In the genomic region with DNA sequence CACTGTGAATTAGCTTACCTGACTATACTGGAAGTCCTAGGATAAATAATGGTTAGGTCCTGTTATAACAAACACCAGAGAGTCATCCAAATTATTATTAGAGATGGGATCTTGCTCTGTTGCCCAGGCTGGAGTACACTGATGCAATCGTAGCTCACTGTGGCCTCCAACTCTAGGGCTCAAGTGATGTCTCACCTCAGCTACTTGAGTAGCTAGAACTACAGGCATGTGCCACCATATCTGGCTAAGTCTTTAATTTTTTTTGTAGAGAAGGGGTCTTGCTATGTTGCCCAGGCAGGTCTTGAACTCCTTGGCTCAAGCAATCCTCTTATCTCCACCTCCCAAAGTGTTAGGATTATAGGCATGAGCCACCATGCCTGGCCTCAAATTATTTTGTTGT, we compare ENCODE assay signal across 30 cellular contexts.
"Had no signal": no experiment of that assay in that cellular context is flagged by ENCODE, and none has a peak within 500 bp of the region (broad histone marks: within the 10 kb centered on the region; RNA-seq: fewer than 3 reads in every experiment).

No MANE protein-coding gene starts in this region.

- H3K9me3 ChIP-seq: gastrocnemius medialis, thoracic aorta, transverse colon, upper lobe of right lung, uterus had no signal

- H3K4me1 ChIP-seq: neural progenitor cell, parathyroid adenoma, upper lobe of right lung, uterus had no signal

- H3K27me3 ChIP-seq: dorsolateral prefrontal cortex, gastrocnemius medialis, neural progenitor cell, transverse colon, upper lobe of right lung, uterus had no signal

- FAIRE-seq: colon, keratinocyte had no signal

- H2AFZ ChIP-seq: neural progenitor cell, parathyroid adenoma had no signal

- H3K9me3 Mint-ChIP-seq: endodermal cell; naive thymus-derived CD4-positive, alpha-beta T cell; nephron; neural progenitor cell had no signal

- ATAC-seq: esophagus mucosa; gastrocnemius medialis; left lobe of liver; naive thymus-derived CD4-positive, alpha-beta T cell; sciatic nerve; upper lobe of right lung had no signal

- H3K9ac ChIP-seq: neural progenitor cell, parathyroid adenoma had no signal

- H3K4me3 ChIP-seq: dorsolateral prefrontal cortex, gastrocnemius medialis, lung, neural progenitor cell, smooth muscle cell, thoracic aorta, transverse colon, upper lobe of right lung, uterus had no signal

- H3K36me3 ChIP-seq: uterus had no signal

- H3K4me3 Mint-ChIP-seq: endodermal cell; naive thymus-derived CD4-positive, alpha-beta T cell; nephron; neural progenitor cell had no signal

- H3K4me1 Mint-ChIP-seq: endodermal cell; naive thymus-derived CD4-positive, alpha-beta T cell had no signal

- H3K79me2 ChIP-seq: parathyroid adenoma had no signal

- H3K4me2 ChIP-seq: neural progenitor cell, smooth muscle cell had no signal

- H3K27me3 Mint-ChIP-seq: naive thymus-derived CD4-positive, alpha-beta T cell; progenitor cell of endocrine pancreas had no signal

- H3K27ac Mint-ChIP-seq: endodermal cell, nephron, neural progenitor cell had no signal

- DNase-seq: dorsolateral prefrontal cortex; effector CD4-positive, alpha-beta T cell; endodermal cell; foreskin fibroblast; gastrocnemius medialis; head of caudate nucleus; mesendoderm; midbrain; naive thymus-derived CD4-positive, alpha-beta T cell; stimulated activated CD4-positive, alpha-beta T cell treated with anti-CD3 and anti-CD28 coated beads, Interleukin-12 subunit alpha, Interleukin-12 subunit beta, amount 100 ng/mL, for 4 hours; stimulated activated CD4-positive, alpha-beta T cell treated with anti-CD3 and anti-CD28 coated beads, Interleukin-1b, Interleukin-23, amount 100 ng/mL, for 48 hours; stimulated activated CD4-positive, alpha-beta T cell treated with anti-CD3 and anti-CD28 coated beads, Interleukin-4, amount 100 ng/mL, for 1 hour; stimulated activated CD8-positive, alpha-beta memory T cell treated with anti-CD3 and anti-CD28 coated beads, Interleukin-4, amount 100 ng/mL, for 48 hours; stimulated activated naive CD4-positive, alpha-beta T cell treated with Interleukin-2 at 50 U/mL for 16 hours; transverse colon; upper lobe of right lung; uterus had no signal

- H3K27ac ChIP-seq: dorsolateral prefrontal cortex, epithelial cell of prostate, neural progenitor cell, parathyroid adenoma, thoracic aorta, transverse colon, upper lobe of right lung, uterus had no signal
